In the genomic region with DNA sequence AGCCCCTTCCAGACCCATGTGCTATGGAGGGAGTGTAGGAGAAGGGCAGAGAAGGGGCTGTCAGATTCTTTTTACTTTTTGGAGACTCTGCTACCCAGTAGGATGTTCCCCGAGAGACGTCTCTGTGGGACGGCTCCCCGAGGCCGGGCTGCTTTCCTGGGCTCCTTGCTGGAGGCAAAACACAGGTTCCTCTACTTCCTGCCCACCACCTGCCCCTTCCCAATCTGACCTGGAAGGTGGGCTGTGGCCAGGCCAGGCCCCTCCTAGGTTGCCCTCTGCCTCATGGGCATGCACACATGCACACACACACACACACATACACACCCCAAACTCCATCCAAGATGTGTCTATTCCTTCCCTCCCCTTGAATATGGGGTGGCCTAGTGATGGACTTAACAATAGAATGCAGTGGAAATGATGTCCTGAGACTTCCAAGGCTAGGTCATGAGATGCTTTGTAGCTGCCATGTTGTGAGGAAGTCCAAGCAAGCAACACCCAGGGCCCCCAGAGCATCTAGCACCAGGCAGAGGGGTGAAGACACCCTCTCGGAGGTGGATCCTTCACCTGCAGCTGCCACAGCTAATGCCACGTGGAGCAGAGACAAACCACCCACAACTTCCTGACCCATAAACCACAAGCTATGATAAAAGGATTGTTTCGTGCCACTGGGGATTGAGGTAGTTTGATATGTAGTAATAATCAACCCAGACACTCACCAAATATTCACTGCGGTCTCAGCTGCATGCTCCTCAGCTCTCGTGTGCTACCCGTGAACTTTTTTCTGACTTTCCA, we compare ENCODE assay signal across 8 cellular contexts. TPM values are rescaled to one million over a fixed set of nuclear protein-coding genes. Genes with fewer than 3 reads are reported as not detected.
DNase-seq lines count a peak whose midpoint lies in the region; ATAC-seq and TF ChIP-seq lines count a peak whose summit lies in the region.

No MANE protein-coding gene starts in this region.

- peaks cover 3 to 7% of the 10 kb centered on the region in 2 donors for H3K4me1 ChIP-seq in aorta (ENCODE audit: control insufficient read depth in 1 of 2, insufficient read depth in 2 of 2, low read length in 2 of 2)

- H3K36me3 Mint-ChIP-seq in memory B cell (peaks cover 4% of the 10 kb centered on the region), MCF 10A (ENCODE audit: insufficient read depth, unreplicated experiment) (no peaks in the 10 kb centered on the region)

- no peaks in the 10 kb centered on the region for H3K27me3 ChIP-seq in aorta (ENCODE audit: control insufficient read depth in 1 of 2, insufficient read depth in 2 of 2, low read length in 1 of 2)

- CTCF ChIA-PET in MCF 10A (lab: Yijun Ruan, JAX), result interaction anchor here (0.6 to 0.9 kb wide), 3 partner anchors 25 to 458 kb away, joined by 3 read pairs; no protein-coding TSS in a partner anchor

- no peak overlapping the region for H3K27ac Mint-ChIP-seq in memory B cell
- H3K27ac Mint-ChIP-seq in MCF 10A (ENCODE audit: low read depth, unreplicated experiment), result no peak overlapping the region

- no peak overlapping the region for H3K4me3 Mint-ChIP-seq in memory B cell
- H3K4me3 Mint-ChIP-seq in MCF 10A (ENCODE audit: unreplicated experiment), result no peak overlapping the region

- H3K36me3 ChIP-seq in aorta (ENCODE audit: control insufficient read depth in 1 of 2, insufficient read depth in 2 of 2, low read length in 1 of 2), result no peaks in the 10 kb centered on the region

- peaks cover 5% of the 10 kb centered on the region for H3K9me3 Mint-ChIP-seq in memory B cell
- no peaks in the 10 kb centered on the region for H3K9me3 Mint-ChIP-seq in MCF 10A (ENCODE audit: unreplicated experiment)

- H3K27ac ChIP-seq in aorta (ENCODE audit: low read depth in 1 of 2, low read length in 2 of 2), result peak overlapping the region; percentile 86 to 93

- H3K9me3 ChIP-seq in aorta (ENCODE audit: control insufficient read depth, low read length), result no peaks in the 10 kb centered on the region

- ATAC-seq in GM19025 (IDR thresholded peaks at IDR 0.05; ENCODE audit: low read depth, unreplicated experiment) (peak; percentile 44), HG03196 (IDR thresholded peaks at IDR 0.05; ENCODE audit: unreplicated experiment) (peak; percentile 51), memory B cell (ENCODE audit: low read depth) (peak; percentile 97), aorta (ENCODE audit: low FRiP score) (no peak)

- no peak for TF ChIP-seq CTCF in MCF 10A (IDR thresholded peaks at IDR 0.05; ENCODE audit: unreplicated experiment)

- 89 to 90% methylated on average over 11 of the region's 11 CpGs for WGBS in aorta, 2 donors

- no TSS peak for BruUV-seq in MCF 10A (replicated peaks; lab: Mats Ljungman, UMichigan)

- POLR2A ChIA-PET in MCF 10A (lab: Yijun Ruan, JAX), result no interaction called here

- DNase-seq in activated CD4-positive, alpha-beta T cell treated with anti-CD3 and anti-CD28 coated beads, Interleukin-2, amount 50 U/mL, for 48 hours, result peak; percentile 73 to 79
- DNase-seq in memory B cell (ENCODE audit: low spot score in 2 of 2) (peak in 1 of 2 donors; percentile 57), aorta (no peak), HPDE6-E6E7 (ENCODE audit: extremely low spot score) (no peak), islet precursor cell (no peak), MCF 10A (ENCODE audit: unreplicated experiment) (no peak)

- peaks cover 19% of the 10 kb centered on the region for H3K4me1 Mint-ChIP-seq in memory B cell
- no peaks in the 10 kb centered on the region for H3K4me1 Mint-ChIP-seq in MCF 10A (ENCODE audit: insufficient read depth, unreplicated experiment)

- intact Hi-C loops in aorta (cut with DNase I), result loop anchor here in 1 of 2 donors (5.0 kb wide), 1 partner anchor 1331 kb away; no protein-coding TSS in a partner anchor
- intact Hi-C loops in MCF 10A (cut with micrococcal nuclease), result no loop called here

- H3K27me3 Mint-ChIP-seq in memory B cell (peaks cover 22% of the 10 kb centered on the region), MCF 10A (ENCODE audit: insufficient read depth, unreplicated experiment) (peaks cover 23% of the 10 kb centered on the region)

- H3K4me3 ChIP-seq in aorta (ENCODE audit: low read length in 2 of 2), result no peak overlapping the region

RNA-seq across cellular contexts. Expression of gene ASB2, which starts 1.6 kb away (rescaled TPM):
- total RNA-seq in aorta (10 to 100 TPM; 53.3 to 57.0 TPM), MCF 10A (2022) (not detected in 2 replicates)
- 10 to 100 TPM in 1 of 2 donors, 1 to 10 TPM in 1; 9.1 to 24.8 TPM for polyA plus RNA-seq in aorta

RNA-seq across cellular contexts. Expression of gene CCDC197, which starts 19.1 kb away (rescaled TPM):
- total RNA-seq in aorta (under 1 TPM in 1 of 2 donors, not detected in 1; 0.60 TPM), MCF 10A (2022) (not detected in 2 replicates)
- not detected for polyA plus RNA-seq in aorta

RNA-seq across cellular contexts. Expression of gene OTUB2, which starts 48.2 kb away (rescaled TPM):
- total RNA-seq in aorta (under 1 TPM; 0.42 to 0.60 TPM), MCF 10A (2022) (1.2 and 1.8 TPM in 2 replicates)
- polyA plus RNA-seq in aorta, result not detected

RNA-seq across cellular contexts. Expression of gene FAM181A, which starts 50.8 kb away (rescaled TPM):
- total RNA-seq in aorta, result not detected
- polyA plus RNA-seq in aorta, result not detected
- total RNA-seq in MCF 10A (2022), result not detected in 2 replicates

Comparison
In these comparisons a context has a peak if more than half of its experiments do, and no peak if none do; other contexts are left out.
1. DNase-seq: peak in activated CD4-positive, alpha-beta T cell treated with anti-CD3 and anti-CD28 coated beads, Interleukin-2, amount 50 U/mL, for 48 hours (2 of 2); none in aorta (0 of 2), HPDE6-E6E7 (single experiment), islet precursor cell (single experiment) and MCF 10A (single experiment).
2. RNA of gene ASB2, which starts 1.6 kb away (total RNA-seq): 53.3 to 57.0 TPM in aorta; not detected in MCF 10A; every median in the first group is over 10 times any median in the second.